8 cellular contexts compared by ENCODE assay signal in genomic region chr15:47184003-47184404, GRCh38.
DNase-seq lines count a peak whose midpoint lies in the region; ATAC-seq, FAIRE-seq and TF ChIP-seq lines count a peak whose summit lies in the region.

No MANE protein-coding gene starts in this region.

- no peak for TF ChIP-seq EP300 in H1 (IDR thresholded peaks at IDR 0.05; ENCODE audit: borderline replicate concordance in 1 of 2, low read depth in 2 of 2, low read length in 2 of 2)

- H3K4me2 ChIP-seq in H1 (ENCODE audit: insufficient read depth in 1 of 2, low read depth in 2 of 2, low read length in 2 of 2) = peak overlapping the region; percentile 89 to 99

- H3K4me3 ChIP-seq in H1 (ENCODE audit: extremely low read depth in 1 of 4, insufficient read depth in 2 of 4, low read depth in 3 of 4, low read length in 4 of 4) = peak overlapping the region; percentile 52 to 73 (median 60)

- H2BK15ac ChIP-seq in H1 (ENCODE audit: low read length) = no peak overlapping the region; the same call in 1 of the 2 replicates

- H3K18ac ChIP-seq in H1 (ENCODE audit: extremely low read depth, low read length) = no peak overlapping the region

- no peak overlapping the region for H2BK5ac ChIP-seq in H1 (ENCODE audit: low read depth, low read length)

- H3K23me2 ChIP-seq in H1 (ENCODE audit: low read depth, low read length) = peaks cover 13% of the 10 kb centered on the region; the same call in 1 of the 2 replicates

- in situ Hi-C loops in GM13977 (cut with MboI; ENCODE audit: low pct_unique_long_range_greater_than_20kb, low sequenced_read_pairs, unreplicated experiment) = loop anchor here (25.0 kb wide), 1 partner anchor 803 kb away; no protein-coding TSS in a partner anchor

- no peak for TF ChIP-seq CTCF in H1 (IDR thresholded peaks at IDR 0.05; ENCODE audit: control extremely low read depth in 1 of 3, insufficient read depth in 1 of 3, low read depth in 1 of 3, low read length in 3 of 3)
- no peak for TF ChIP-seq CTCF in nephron progenitor cell (IDR thresholded peaks at IDR 0.05)
- TF ChIP-seq CTCF in GM13977 (IDR thresholded peaks at IDR 0.05; ENCODE audit: extremely low read depth, insufficient read depth, missing control alignments) = no peak

- peaks cover 17 to 56% (median 42%) of the 10 kb centered on the region in 4 experiments for H3K27me3 ChIP-seq in H1 (replicated peaks in 1 of 4; ENCODE audit: control insufficient read depth in 3 of 4, extremely low read depth in 1 of 4, insufficient read depth in 3 of 4, low read length in 3 of 4)

- DNase-seq in NCI-H1417 (lab: John Stamatoyannopoulos, UW) (peak; percentile 43 to 88 (median 82)), NCI-H1417 treated with DMSO at 0.1 percent for 48 hours (lab: John Stamatoyannopoulos, UW) (no peak), NCI-H2171 (lab: John Stamatoyannopoulos, UW) (peak; percentile 53), H1 (ENCODE audit: low read depth in 1 of 2, low spot score in 2 of 2) (no peak), nephron progenitor cell (peak; percentile 65), GM13977 (ENCODE audit: low spot score) (no peak)

- no peak overlapping the region for H2AK5ac ChIP-seq in H1 (ENCODE audit: low read depth, low read length)

- peak overlapping the region; percentile 18 for H3K56ac ChIP-seq in H1 (replicated peaks; ENCODE audit: insufficient read length, low read depth, low read length)

- peaks cover 0 to 10% (median 4%) of the 10 kb centered on the region in 4 experiments; a peak in 4 of 7 replicates for H3K4me1 ChIP-seq in H1 (replicated peaks in 1 of 4; ENCODE audit: control insufficient read depth in 3 of 4, insufficient read depth in 4 of 4, low read length in 3 of 4)

- no peak overlapping the region for H4K5ac ChIP-seq in H1 (ENCODE audit: insufficient read length, low read depth, low read length)

- peak overlapping the region; percentile 78; the same call in 1 of the 2 replicates for H2AFZ ChIP-seq in H1 (ENCODE audit: low read length)

- peaks cover 60% of the 10 kb centered on the region for H3K27me3 Mint-ChIP-seq in nephron progenitor cell (ENCODE audit: low read depth, poor library complexity)

- CTCF ChIA-PET in H1 (lab: Charles Lee; ENCODE audit: partially characterized antibody) = interaction anchor here (1.3 kb wide), 1 partner anchor 12 kb away, joined by 5 read pairs; no protein-coding TSS in a partner anchor

- no peaks in the 10 kb centered on the region for H4K20me1 ChIP-seq in H1 (replicated peaks in 1 of 2; ENCODE audit: control insufficient read depth in 1 of 2, insufficient read depth in 2 of 2, low read length in 2 of 2)

- no peak overlapping the region for H3K27ac ChIP-seq in H1 (ENCODE audit: low read depth, low read length)

- peaks cover 13% of the 10 kb centered on the region for H3K4me1 Mint-ChIP-seq in nephron progenitor cell

- H3K14ac ChIP-seq in H1 (ENCODE audit: insufficient read length) = no peak overlapping the region

- H3K36me3 Mint-ChIP-seq in nephron progenitor cell (ENCODE audit: low read depth) = no peaks in the 10 kb centered on the region

- POLR2A ChIA-PET in H1 (lab: Charles Lee; ENCODE audit: partially characterized antibody) = interaction anchor here (0.6 kb wide), 1 partner anchor 1095 kb away, joined by 3 read pairs; no protein-coding TSS in a partner anchor

- no peak overlapping the region for H2BK20ac ChIP-seq in H1 (ENCODE audit: low read length)

- no peak for ATAC-seq in HG02571 (IDR thresholded peaks at IDR 0.05; ENCODE audit: unreplicated experiment)
- ATAC-seq in GM19452 (IDR thresholded peaks at IDR 0.05; ENCODE audit: unreplicated experiment) = no peak

- H3K27ac Mint-ChIP-seq in nephron progenitor cell = no peak overlapping the region

- no peak overlapping the region; a peak in 1 of 7 replicates for H3K9ac ChIP-seq in H1 (replicated peaks in 1 of 4; ENCODE audit: extremely low read depth in 1 of 4, low read depth in 3 of 4, low read length in 3 of 4)

- H3K9me3 Mint-ChIP-seq in nephron progenitor cell = peaks cover 14% of the 10 kb centered on the region

- H3K4ac ChIP-seq in H1 (replicated peaks; ENCODE audit: insufficient read length, low read depth, low read length) = no peak overlapping the region

- WGBS in H1 (ENCODE audit: extremely low coverage in 1 of 2, insufficient coverage in 1 of 2, insufficient read length in 1 of 2, insufficient replicate concordance in 2 of 2, low coverage in 1 of 2, low lambda C conversion rate in 2 of 2, missing lambda C conversion rate in 1 of 2), 2 experiments = 3% methylated on average over 27 of the region's 33 CpGs; no CpG with 5 or more reads in 1 of the 2 experiments

- TF ChIP-seq RAD21 in H1 (IDR thresholded peaks at IDR 0.05 in 1 of 2, conservative IDR thresholded peaks at IDR 0.05 in 1 of 2; ENCODE audit: low read depth in 2 of 2, low read length in 2 of 2) = no peak

- no peaks in the 10 kb centered on the region for H3K79me1 ChIP-seq in H1 (ENCODE audit: low read depth, low read length)

- no peaks in the 10 kb centered on the region for H3K79me2 ChIP-seq in H1 (ENCODE audit: control insufficient read depth in 1 of 2, insufficient read depth in 2 of 2, low read length in 2 of 2)

- no peak overlapping the region for H3K23ac ChIP-seq in H1 (ENCODE audit: insufficient read length)

- FAIRE-seq in H1 (lab: Jason Lieb, UNC) = no peak

- H3K4me3 Mint-ChIP-seq in nephron progenitor cell = peak overlapping the region; percentile 93

- H4K8ac ChIP-seq in H1 (ENCODE audit: extremely low read depth, insufficient read depth, low read length) = no peak overlapping the region; the same call in 1 of the 2 replicates

- no peak for TF ChIP-seq POLR2A in H1 (IDR thresholded peaks at IDR 0.05; ENCODE audit: control extremely low read depth in 1 of 2, low read depth in 2 of 2, low read length in 2 of 2)

- H2BK12ac ChIP-seq in H1 (ENCODE audit: low read depth, low read length) = no peak overlapping the region

- no peaks in the 10 kb centered on the region for H3K9me3 ChIP-seq in H1 (ENCODE audit: insufficient read depth in 2 of 2, low read depth in 1 of 2, low read length in 1 of 2)

- no peak overlapping the region for H2BK120ac ChIP-seq in H1 (replicated peaks; ENCODE audit: low read depth, low read length)

- no peak overlapping the region for H4K91ac ChIP-seq in H1 (replicated peaks; ENCODE audit: insufficient read length, low read length)

- H3K36me3 ChIP-seq in H1 (ENCODE audit: control insufficient read depth in 2 of 4, insufficient read depth in 4 of 4, low read length in 3 of 4) = no peaks in the 10 kb centered on the region

TF ChIP-seq in H1, 55 proteins besides CTCF, POLR2A, EP300 and RAD21 (continues in another document):
- no peak for TF ChIP-seq USF2 (IDR thresholded peaks at IDR 0.05; ENCODE audit: low read length)
- no peak for TF ChIP-seq CBX5 (IDR thresholded peaks at IDR 0.05; ENCODE audit: low read depth, low read length)
- TF ChIP-seq PHF8 (conservative IDR thresholded peaks at IDR 0.05; ENCODE audit: low read depth, low read length) = no peak
- TF ChIP-seq KDM1A (IDR thresholded peaks at IDR 0.05; ENCODE audit: borderline replicate concordance, low read length) = 0 out of 2 replicates have a peak, but pooled peaks have one; percentile 18
- no peak for TF ChIP-seq CTBP2 (IDR thresholded peaks at IDR 0.05; ENCODE audit: borderline replicate concordance, insufficient read depth, insufficient read length, low read length)
- TF ChIP-seq BACH1 (IDR thresholded peaks at IDR 0.05; ENCODE audit: low read length) = no peak
- no peak for TF ChIP-seq POLR2AphosphoS5 (IDR thresholded peaks at IDR 0.05; ENCODE audit: low read depth, low read length)
- no peak for TF ChIP-seq ATF2 (IDR thresholded peaks at IDR 0.05; ENCODE audit: low read length)
- no peak for TF ChIP-seq KDM5A (IDR thresholded peaks at IDR 0.05; ENCODE audit: low read length)
- TF ChIP-seq BRCA1 (IDR thresholded peaks at IDR 0.05; ENCODE audit: low read depth, low read length) = no peak
- TF ChIP-seq ZNF274 (IDR thresholded peaks at IDR 0.05; ENCODE audit: borderline replicate concordance, extremely low read depth, low read length) = no peak
- no peak for TF ChIP-seq JUN (IDR thresholded peaks at IDR 0.05; ENCODE audit: low read depth, low read length)
- no peak for TF ChIP-seq HDAC2 (IDR thresholded peaks at IDR 0.05; ENCODE audit: borderline replicate concordance in 1 of 2, low read depth in 2 of 2, low read length in 2 of 2)
- TF ChIP-seq SIN3A (conservative IDR thresholded peaks at IDR 0.05 in 1 of 2, IDR thresholded peaks at IDR 0.05 in 1 of 2; ENCODE audit: low read depth in 1 of 2, low read length in 2 of 2) = peak in 1 of 2 experiments; percentile 44; a peak in 2 of 4 replicates
- no peak for TF ChIP-seq NRF1 (IDR thresholded peaks at IDR 0.05; ENCODE audit: low read depth, low read length)
- no peak for TF ChIP-seq RXRA (IDR thresholded peaks at IDR 0.05; ENCODE audit: insufficient read depth, low read depth, low read length)
- no peak for TF ChIP-seq RFX5 (IDR thresholded peaks at IDR 0.05; ENCODE audit: borderline replicate concordance, low read depth, low read length)
- no peak for TF ChIP-seq SAP30 (IDR thresholded peaks at IDR 0.05; ENCODE audit: insufficient read depth, insufficient replicate concordance, low read length)
- no peak for TF ChIP-seq SP1 (IDR thresholded peaks at IDR 0.05; ENCODE audit: low read depth, low read length)
- no peak for TF ChIP-seq POU5F1 (IDR thresholded peaks at IDR 0.05; ENCODE audit: low read depth, low read length)
- TF ChIP-seq KDM4A (IDR thresholded peaks at IDR 0.05; ENCODE audit: low read depth, low read length, severe bottlenecking) = peak; percentile 23

Comparison
In these comparisons a context has a peak if more than half of its experiments do, and no peak if none do; other contexts are left out.
1. DNase-seq: peak in NCI-H1417 (3 of 3), NCI-H2171 (single experiment) and nephron progenitor cell (single experiment); none in NCI-H1417 treated with DMSO at 0.1 percent for 48 hours (single experiment), H1 (0 of 2) and GM13977 (single experiment).